Comparison of ENCODE assay signal across 24 cellular contexts in the genomic region with DNA sequence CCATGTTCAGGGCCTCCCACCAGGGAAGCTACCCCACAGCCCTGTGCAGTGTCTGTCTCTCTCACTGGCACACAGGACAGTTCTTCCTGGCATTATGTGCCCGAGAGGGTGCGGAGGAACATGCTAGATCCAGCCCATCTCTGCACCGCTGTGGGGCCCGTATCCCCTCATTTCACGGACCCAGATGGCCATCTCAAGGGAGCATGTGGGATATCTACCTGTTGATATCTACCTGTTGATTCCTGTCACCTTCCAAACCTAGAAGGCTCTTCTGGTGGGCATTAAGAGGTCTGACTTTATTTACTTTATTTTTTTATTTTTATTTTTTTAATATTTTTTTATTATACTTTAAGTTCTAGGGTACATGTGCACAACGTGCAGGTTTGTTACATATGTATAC. TPM values are rescaled to one million over a fixed set of nuclear protein-coding genes. Genes with fewer than 3 reads are reported as not detected.
A peak's percentile ranks its signal among the peaks of the same experiment; 100 is the strongest.
DNase-seq lines count a peak whose midpoint lies in the region; ATAC-seq and TF ChIP-seq lines count a peak whose summit lies in the region.
"Had no signal": no experiment of that assay in that cellular context is flagged by ENCODE, and none has a peak within 500 bp of the region (broad histone marks: within the 10 kb centered on the region; RNA-seq: fewer than 3 reads in every experiment).

No MANE protein-coding gene starts in this region.

- no peaks in the 10 kb centered on the region for H3K27me3 Mint-ChIP-seq in activated T-cell treated with anti-CD3 and anti-CD28 coated beads, Interleukin-2, amount 50 U/mL, for 24 hours
- H3K27me3 Mint-ChIP-seq in CD4-positive, alpha-beta T cell = no peaks in the 10 kb centered on the region
- no peaks in the 10 kb centered on the region for H3K27me3 Mint-ChIP-seq in activated naive CD8-positive, alpha-beta T cell treated with anti-CD3 and anti-CD28 coated beads, Interleukin-2, amount 50 U/mL, for 24 hours
- H3K27me3 Mint-ChIP-seq in type B pancreatic cell = peaks cover 20% of the 10 kb centered on the region

- no peaks in the 10 kb centered on the region for H3K9me3 Mint-ChIP-seq in activated T-cell treated with anti-CD3 and anti-CD28 coated beads, Interleukin-2, amount 50 U/mL, for 24 hours
- no peaks in the 10 kb centered on the region for H3K9me3 Mint-ChIP-seq in CD4-positive, alpha-beta T cell
- no peaks in the 10 kb centered on the region for H3K9me3 Mint-ChIP-seq in activated naive CD8-positive, alpha-beta T cell treated with anti-CD3 and anti-CD28 coated beads, Interleukin-2, amount 50 U/mL, for 24 hours
- H3K9me3 Mint-ChIP-seq in type B pancreatic cell = no peaks in the 10 kb centered on the region
- H3K9me3 Mint-ChIP-seq: H9 had no signal

- H3K4me1 Mint-ChIP-seq in activated T-cell treated with anti-CD3 and anti-CD28 coated beads, Interleukin-2, amount 50 U/mL, for 24 hours (ENCODE audit: low read depth) = peaks cover 67% of the 10 kb centered on the region
- peaks cover 53% of the 10 kb centered on the region for H3K4me1 Mint-ChIP-seq in CD4-positive, alpha-beta T cell (ENCODE audit: low read depth)
- peaks cover 78% of the 10 kb centered on the region for H3K4me1 Mint-ChIP-seq in activated naive CD8-positive, alpha-beta T cell treated with anti-CD3 and anti-CD28 coated beads, Interleukin-2, amount 50 U/mL, for 24 hours
- peaks cover 3% of the 10 kb centered on the region for H3K4me1 Mint-ChIP-seq in type B pancreatic cell (ENCODE audit: unreplicated experiment)
- H3K4me1 Mint-ChIP-seq: H9 had no signal

- peak overlapping the region; percentile 86 for H3K27ac Mint-ChIP-seq in activated T-cell treated with anti-CD3 and anti-CD28 coated beads, Interleukin-2, amount 50 U/mL, for 24 hours
- H3K27ac Mint-ChIP-seq in CD4-positive, alpha-beta T cell = peak overlapping the region; percentile 77
- peak overlapping the region; percentile 84 for H3K27ac Mint-ChIP-seq in activated naive CD8-positive, alpha-beta T cell treated with anti-CD3 and anti-CD28 coated beads, Interleukin-2, amount 50 U/mL, for 24 hours
- no peak overlapping the region for H3K27ac Mint-ChIP-seq in type B pancreatic cell
- H3K27ac Mint-ChIP-seq: H9 had no signal

- CTCF ChIA-PET in CD4-positive, alpha-beta T cell (lab: Charles Lee) = no interaction called here

- H3K4me3 Mint-ChIP-seq in activated T-cell treated with anti-CD3 and anti-CD28 coated beads, Interleukin-2, amount 50 U/mL, for 24 hours = no peak overlapping the region
- no peak overlapping the region for H3K4me3 Mint-ChIP-seq in CD4-positive, alpha-beta T cell
- no peak overlapping the region for H3K4me3 Mint-ChIP-seq in activated naive CD8-positive, alpha-beta T cell treated with anti-CD3 and anti-CD28 coated beads, Interleukin-2, amount 50 U/mL, for 24 hours
- no peak overlapping the region for H3K4me3 Mint-ChIP-seq in type B pancreatic cell
- H3K4me3 Mint-ChIP-seq: H9 had no signal

- TF ChIP-seq CTCF in CD4-positive, alpha-beta T cell (IDR thresholded peaks at IDR 0.05) = no peak
- TF ChIP-seq CTCF in neutrophil (IDR thresholded peaks at IDR 0.05) = no peak
- TF ChIP-seq CTCF in type B pancreatic cell (conservative IDR thresholded peaks at IDR 0.05) = no peak

- H3K9me3 ChIP-seq in CD4-positive, alpha-beta T cell (ENCODE audit: control insufficient read depth, low read length) = no peaks in the 10 kb centered on the region
- no peaks in the 10 kb centered on the region for H3K9me3 ChIP-seq in neutrophil

- peaks cover 30 to 37% of the 10 kb centered on the region in 2 experiments for H3K4me1 ChIP-seq in neutrophil (ENCODE audit: control insufficient read depth in 1 of 2, insufficient read depth in 1 of 2, low read depth in 1 of 2, low read length in 1 of 2)

- H3K4me3 ChIP-seq in neutrophil (ENCODE audit: low read depth in 1 of 2, low read length in 1 of 2) = no peak overlapping the region
- H3K4me3 ChIP-seq: GM12878, GM23248 had no signal

- H3K36me3 Mint-ChIP-seq in activated T-cell treated with anti-CD3 and anti-CD28 coated beads, Interleukin-2, amount 50 U/mL, for 24 hours (ENCODE audit: low read depth) = peaks cover 76% of the 10 kb centered on the region
- H3K36me3 Mint-ChIP-seq in CD4-positive, alpha-beta T cell (ENCODE audit: low read depth) = peaks cover 64% of the 10 kb centered on the region
- H3K36me3 Mint-ChIP-seq in activated naive CD8-positive, alpha-beta T cell treated with anti-CD3 and anti-CD28 coated beads, Interleukin-2, amount 50 U/mL, for 24 hours (ENCODE audit: low read depth) = peaks cover 48% of the 10 kb centered on the region
- no peaks in the 10 kb centered on the region for H3K36me3 Mint-ChIP-seq in type B pancreatic cell

- H3K27ac ChIP-seq in CD4-positive, alpha-beta T cell (ENCODE audit: low read depth, low read length) = no peak overlapping the region
- peak overlapping the region; percentile 50 for H3K27ac ChIP-seq in neutrophil
- H3K27ac ChIP-seq: GM23248, KMS-11 had no signal

- no peak for DNase-seq in activated T-cell treated with anti-CD3 and anti-CD28 coated beads, Interleukin-2, amount 50 U/mL, for 24 hours
- no peak for DNase-seq in activated T-cell treated with anti-CD3 and anti-CD28 coated beads, Interleukin-2, amount 50 U/mL, for 1 hour
- no peak for DNase-seq in CD4-positive, alpha-beta T cell
- no peak for DNase-seq in activated naive CD8-positive, alpha-beta T cell treated with anti-CD3 and anti-CD28 coated beads, Interleukin-2, amount 50 U/mL, for 24 hours
- DNase-seq in type B pancreatic cell (ENCODE audit: extremely low spot score, unreplicated experiment) (no peak), DMS114 treated with DMSO at 0.1 percent for 48 hours (lab: John Stamatoyannopoulos, UW; ENCODE audit: unreplicated experiment) (no peak)
- DNase-seq: AML-193; COR-L47; DND-41; GM23248; H9; IMR-90; NCI-H1092 treated with DMSO at 0.1 percent for 48 hours; NCI-H1436 treated with DMSO at 0.1 percent for 48 hours; NCI-H1930; NCI-H226; NCI-H524; NCI-H774; NK-92 treated with Interleukin-12 subunit alpha and Interleukin-12 subunit beta, amount 100 ng/mL, for 24 hours; SIG-M5 had no signal

- H3K36me3 ChIP-seq in neutrophil = peaks cover 77% of the 10 kb centered on the region

- intact Hi-C loops in CD4-positive, alpha-beta T cell (cut with DNase I, micrococcal nuclease) = no loop called here

- H3K27me3 ChIP-seq in CD4-positive, alpha-beta T cell (ENCODE audit: control insufficient read depth, insufficient read depth, low read length) = no peaks in the 10 kb centered on the region
- no peaks in the 10 kb centered on the region for H3K27me3 ChIP-seq in neutrophil

- POLR2A ChIA-PET in CD4-positive, alpha-beta T cell (lab: Charles Lee) = no interaction called here

- no peak for ATAC-seq in CD4-positive, alpha-beta T cell (ENCODE audit: poor library complexity)
- ATAC-seq in activated naive CD8-positive, alpha-beta T cell treated with anti-CD3 and anti-CD28 coated beads, Interleukin-2, amount 50 U/mL, for 24 hours = no peak
- no peak for ATAC-seq in HG03097 (IDR thresholded peaks at IDR 0.05; ENCODE audit: low FRiP score, unreplicated experiment)
- ATAC-seq: GM12878 had no signal

RNA-seq across cellular contexts. Expression of gene PIK3CD, which starts 11.7 kb away (rescaled TPM):
- total RNA-seq in CD4-positive, alpha-beta T cell = 100 to 1,000 TPM; 202 to 213 TPM
- 1.7 and 1.8 TPM in 2 replicates for total RNA-seq in type B pancreatic cell (ENCODE audit: low replicate concordance)

Comparison
In these comparisons a context has a peak if more than half of its experiments do, and no peak if none do; other contexts are left out.
1. RNA of gene PIK3CD, which starts 11.7 kb away (total RNA-seq): 202 to 213 TPM in CD4-positive, alpha-beta T cell; 1.7 to 1.8 TPM in type B pancreatic cell; every median in the first group is over 10 times any median in the second.